Comparison of ENCODE assay signal across 11 cellular contexts in genomic region chr2:218121789-218122188, GRCh38. TPM values are rescaled to one million over a fixed set of nuclear protein-coding genes. Genes with fewer than 3 reads are reported as not detected.
"Had no signal": no experiment of that assay in that cellular context is flagged by ENCODE, and none has a peak within 500 bp of the region (broad histone marks: within the 10 kb centered on the region; RNA-seq: fewer than 3 reads in every experiment).

No MANE protein-coding gene starts in this region.

RNA-seq across cellular contexts. Expression of gene CXCR2, which starts 4.0 kb away (rescaled TPM):
- total RNA-seq: OCI-LY7, PC-3, PC-9, Peyer's patch, RPMI7951, SJCRH30, SJSA1, SK-MEL-5 had no signal
- polyA plus RNA-seq: SK-N-SH had no signal

RNA-seq across cellular contexts. Expression of gene CXCR1, which starts 45.0 kb away (rescaled TPM):
- total RNA-seq: OCI-LY7, PC-3, PC-9, Peyer's patch, RPMI7951, SJCRH30, SJSA1, SK-MEL-5 had no signal
- polyA plus RNA-seq: SK-N-SH had no signal

RNA-seq across cellular contexts. Expression of gene RUFY4, which starts 52.7 kb away (rescaled TPM):
- total RNA-seq: OCI-LY7, PC-3, PC-9, Right ventricle myocardium inferior, Right ventricle myocardium superior, RPMI7951, SJCRH30, SJSA1, SK-MEL-5 had no signal
- polyA plus RNA-seq: SK-N-SH had no signal
